1 cellular context compared by ENCODE assay signal in the genomic region with DNA sequence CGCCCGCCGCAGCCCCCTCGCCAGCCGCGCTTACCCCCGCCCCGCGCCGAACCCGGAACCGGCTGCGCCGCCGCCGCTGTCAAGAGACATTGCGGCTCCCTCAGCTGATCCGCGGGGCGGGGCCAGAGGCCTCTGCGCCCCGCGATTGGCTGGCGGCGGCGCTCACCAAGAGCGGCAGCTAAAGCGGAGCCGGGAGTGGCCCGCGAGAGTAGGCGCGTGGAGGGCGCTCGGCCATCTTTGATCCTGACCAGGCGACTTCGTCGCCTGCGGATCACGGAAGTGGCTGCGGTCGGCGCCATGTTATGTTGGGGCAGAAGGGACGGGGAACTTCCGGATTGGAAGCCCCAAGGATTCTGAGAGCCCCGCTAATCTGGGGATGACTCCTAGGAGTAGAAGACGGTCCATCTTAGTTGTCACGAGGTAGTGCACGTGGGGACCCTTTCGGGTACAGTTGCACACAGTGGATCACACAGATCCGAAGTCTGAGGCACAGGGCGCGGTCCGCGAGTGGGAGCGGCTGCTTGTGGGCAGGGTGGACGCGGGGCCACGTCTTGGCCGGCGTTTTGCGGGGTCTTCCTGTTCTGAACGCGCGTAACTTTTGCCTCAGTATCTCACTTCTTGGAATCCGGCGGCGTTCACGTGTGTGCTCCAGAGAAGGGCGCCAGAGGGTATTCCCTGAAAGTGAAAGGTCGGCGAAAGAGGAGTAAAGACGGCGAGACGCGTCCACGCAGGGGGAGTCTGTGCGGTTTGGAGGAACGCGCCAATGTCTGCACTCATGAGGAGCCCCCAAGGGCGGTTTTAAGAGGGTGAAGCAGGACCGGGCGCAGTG.
TF ChIP-seq lines count a peak whose summit lies in the region.

A gene with protein sequence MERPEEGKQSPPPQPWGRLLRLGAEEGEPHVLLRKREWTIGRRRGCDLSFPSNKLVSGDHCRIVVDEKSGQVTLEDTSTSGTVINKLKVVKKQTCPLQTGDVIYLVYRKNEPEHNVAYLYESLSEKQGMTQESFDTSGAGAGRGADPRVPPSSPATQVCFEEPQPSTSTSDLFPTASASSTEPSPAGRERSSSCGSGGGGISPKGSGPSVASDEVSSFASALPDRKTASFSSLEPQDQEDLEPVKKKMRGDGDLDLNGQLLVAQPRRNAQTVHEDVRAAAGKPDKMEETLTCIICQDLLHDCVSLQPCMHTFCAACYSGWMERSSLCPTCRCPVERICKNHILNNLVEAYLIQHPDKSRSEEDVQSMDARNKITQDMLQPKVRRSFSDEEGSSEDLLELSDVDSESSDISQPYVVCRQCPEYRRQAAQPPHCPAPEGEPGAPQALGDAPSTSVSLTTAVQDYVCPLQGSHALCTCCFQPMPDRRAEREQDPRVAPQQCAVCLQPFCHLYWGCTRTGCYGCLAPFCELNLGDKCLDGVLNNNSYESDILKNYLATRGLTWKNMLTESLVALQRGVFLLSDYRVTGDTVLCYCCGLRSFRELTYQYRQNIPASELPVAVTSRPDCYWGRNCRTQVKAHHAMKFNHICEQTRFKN (minus strand): TSS at position 93 of the 829 bp plus-strand sequence. CDS start 277 bp downstream, outside the sequence.

TF ChIP-seq in K562, 482 proteins besides CTCF, POLR2A, EP300 and RAD21 (continued from another document and continues in another):
- TF ChIP-seq TEAD1 (CRISPR knock-in tag; IDR thresholded peaks at IDR 0.05) (peak in 1 of 2 experiments; percentile 59; a peak in 2 of 4 replicates), ZNF766 (CRISPR knock-in tag; conservative IDR thresholded peaks at IDR 0.05) (no peak; the same call in 1 of the 2 replicates), ZNF232 (CRISPR knock-in tag; IDR thresholded peaks at IDR 0.05) (no peak), NCOA4 (IDR thresholded peaks at IDR 0.05; ENCODE audit: partially characterized antibody) (no peak), BACH1 (tag; IDR thresholded peaks at IDR 0.05) (no peak), HOXB6 (CRISPR knock-in tag; IDR thresholded peaks at IDR 0.05; ENCODE audit: borderline replicate concordance) (0 out of 2 replicates have a peak, but pooled peaks have one; percentile 29), CHD2 (IDR thresholded peaks at IDR 0.05; ENCODE audit: low read depth, low read length) (peak; percentile 92), DNMT1 (IDR thresholded peaks at IDR 0.05) (no peak), NFATC3 (IDR thresholded peaks at IDR 0.05) (no peak), KLF6 (CRISPR knock-in tag; IDR thresholded peaks at IDR 0.05; ENCODE audit: borderline replicate concordance) (peak; percentile 73; the same call in 1 of the 2 replicates), JUN (IDR thresholded peaks at IDR 0.05; ENCODE audit: borderline replicate concordance, low read depth, low read length) (peak; percentile 11; the same call in 1 of the 2 replicates), JUN (CRISPR knock-in tag; IDR thresholded peaks at IDR 0.05; ENCODE audit: borderline replicate concordance) (no peak), SRF (CRISPR knock-in tag; IDR thresholded peaks at IDR 0.05) (peak in 1 of 2 experiments; percentile 74; a peak in 1 of 4 replicates), NBN (IDR thresholded peaks at IDR 0.05; ENCODE audit: low read depth) (no peak), YBX1 (IDR thresholded peaks at IDR 0.05) (no peak), RBM15 (IDR thresholded peaks at IDR 0.05; ENCODE audit: insufficient read depth, low read length) (no peak), TOE1 (IDR thresholded peaks at IDR 0.05; ENCODE audit: borderline replicate concordance) (peak; percentile 71), TOE1 (CRISPR knock-in tag; IDR thresholded peaks at IDR 0.05; ENCODE audit: borderline replicate concordance, low read depth) (no peak; the same call in 1 of the 2 replicates), MYNN (IDR thresholded peaks at IDR 0.05) (no peak), MYNN (CRISPR knock-in tag; IDR thresholded peaks at IDR 0.05) (no peak)
- TF ChIP-seq, protein P1, sequence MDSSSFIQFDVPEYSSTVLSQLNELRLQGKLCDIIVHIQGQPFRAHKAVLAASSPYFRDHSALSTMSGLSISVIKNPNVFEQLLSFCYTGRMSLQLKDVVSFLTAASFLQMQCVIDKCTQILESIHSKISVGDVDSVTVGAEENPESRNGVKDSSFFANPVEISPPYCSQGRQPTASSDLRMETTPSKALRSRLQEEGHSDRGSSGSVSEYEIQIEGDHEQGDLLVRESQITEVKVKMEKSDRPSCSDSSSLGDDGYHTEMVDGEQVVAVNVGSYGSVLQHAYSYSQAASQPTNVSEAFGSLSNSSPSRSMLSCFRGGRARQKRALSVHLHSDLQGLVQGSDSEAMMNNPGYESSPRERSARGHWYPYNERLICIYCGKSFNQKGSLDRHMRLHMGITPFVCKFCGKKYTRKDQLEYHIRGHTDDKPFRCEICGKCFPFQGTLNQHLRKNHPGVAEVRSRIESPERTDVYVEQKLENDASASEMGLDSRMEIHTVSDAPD (CRISPR knock-in tag; IDR thresholded peaks at IDR 0.05): no peak
- TF ChIP-seq, protein P2, sequence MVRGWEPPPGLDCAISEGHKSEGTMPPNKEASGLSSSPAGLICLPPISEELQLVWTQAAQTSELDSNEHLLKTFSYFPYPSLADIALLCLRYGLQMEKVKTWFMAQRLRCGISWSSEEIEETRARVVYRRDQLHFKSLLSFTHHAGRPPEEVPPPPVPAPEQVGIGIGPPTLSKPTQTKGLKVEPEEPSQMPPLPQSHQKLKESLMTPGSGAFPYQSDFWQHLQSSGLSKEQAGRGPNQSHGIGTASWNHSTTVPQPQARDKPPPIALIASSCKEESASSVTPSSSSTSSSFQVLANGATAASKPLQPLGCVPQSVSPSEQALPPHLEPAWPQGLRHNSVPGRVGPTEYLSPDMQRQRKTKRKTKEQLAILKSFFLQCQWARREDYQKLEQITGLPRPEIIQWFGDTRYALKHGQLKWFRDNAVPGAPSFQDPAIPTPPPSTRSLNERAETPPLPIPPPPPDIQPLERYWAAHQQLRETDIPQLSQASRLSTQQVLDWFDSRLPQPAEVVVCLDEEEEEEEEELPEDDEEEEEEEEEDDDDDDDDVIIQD (CRISPR knock-in tag; IDR thresholded peaks at IDR 0.05): no peak
- TF ChIP-seq, protein P3, sequence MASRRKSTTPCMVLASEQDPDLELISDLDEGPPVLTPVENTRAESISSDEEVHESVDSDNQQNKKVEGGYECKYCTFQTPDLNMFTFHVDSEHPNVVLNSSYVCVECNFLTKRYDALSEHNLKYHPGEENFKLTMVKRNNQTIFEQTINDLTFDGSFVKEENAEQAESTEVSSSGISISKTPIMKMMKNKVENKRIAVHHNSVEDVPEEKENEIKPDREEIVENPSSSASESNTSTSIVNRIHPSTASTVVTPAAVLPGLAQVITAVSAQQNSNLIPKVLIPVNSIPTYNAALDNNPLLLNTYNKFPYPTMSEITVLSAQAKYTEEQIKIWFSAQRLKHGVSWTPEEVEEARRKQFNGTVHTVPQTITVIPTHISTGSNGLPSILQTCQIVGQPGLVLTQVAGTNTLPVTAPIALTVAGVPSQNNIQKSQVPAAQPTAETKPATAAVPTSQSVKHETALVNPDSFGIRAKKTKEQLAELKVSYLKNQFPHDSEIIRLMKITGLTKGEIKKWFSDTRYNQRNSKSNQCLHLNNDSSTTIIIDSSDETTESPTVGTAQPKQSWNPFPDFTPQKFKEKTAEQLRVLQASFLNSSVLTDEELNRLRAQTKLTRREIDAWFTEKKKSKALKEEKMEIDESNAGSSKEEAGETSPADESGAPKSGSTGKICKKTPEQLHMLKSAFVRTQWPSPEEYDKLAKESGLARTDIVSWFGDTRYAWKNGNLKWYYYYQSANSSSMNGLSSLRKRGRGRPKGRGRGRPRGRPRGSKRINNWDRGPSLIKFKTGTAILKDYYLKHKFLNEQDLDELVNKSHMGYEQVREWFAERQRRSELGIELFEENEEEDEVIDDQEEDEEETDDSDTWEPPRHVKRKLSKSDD (conservative IDR thresholded peaks at IDR 0.05; ENCODE audit: low read length): no peak; the same call in 1 of the 2 replicates
- TF ChIP-seq, protein P4, sequence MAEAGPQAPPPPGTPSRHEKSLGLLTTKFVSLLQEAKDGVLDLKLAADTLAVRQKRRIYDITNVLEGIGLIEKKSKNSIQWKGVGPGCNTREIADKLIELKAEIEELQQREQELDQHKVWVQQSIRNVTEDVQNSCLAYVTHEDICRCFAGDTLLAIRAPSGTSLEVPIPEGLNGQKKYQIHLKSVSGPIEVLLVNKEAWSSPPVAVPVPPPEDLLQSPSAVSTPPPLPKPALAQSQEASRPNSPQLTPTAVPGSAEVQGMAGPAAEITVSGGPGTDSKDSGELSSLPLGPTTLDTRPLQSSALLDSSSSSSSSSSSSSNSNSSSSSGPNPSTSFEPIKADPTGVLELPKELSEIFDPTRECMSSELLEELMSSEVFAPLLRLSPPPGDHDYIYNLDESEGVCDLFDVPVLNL (CRISPR knock-in tag; IDR thresholded peaks at IDR 0.05; ENCODE audit: low read depth): no peak
- TF ChIP-seq, protein P5, sequence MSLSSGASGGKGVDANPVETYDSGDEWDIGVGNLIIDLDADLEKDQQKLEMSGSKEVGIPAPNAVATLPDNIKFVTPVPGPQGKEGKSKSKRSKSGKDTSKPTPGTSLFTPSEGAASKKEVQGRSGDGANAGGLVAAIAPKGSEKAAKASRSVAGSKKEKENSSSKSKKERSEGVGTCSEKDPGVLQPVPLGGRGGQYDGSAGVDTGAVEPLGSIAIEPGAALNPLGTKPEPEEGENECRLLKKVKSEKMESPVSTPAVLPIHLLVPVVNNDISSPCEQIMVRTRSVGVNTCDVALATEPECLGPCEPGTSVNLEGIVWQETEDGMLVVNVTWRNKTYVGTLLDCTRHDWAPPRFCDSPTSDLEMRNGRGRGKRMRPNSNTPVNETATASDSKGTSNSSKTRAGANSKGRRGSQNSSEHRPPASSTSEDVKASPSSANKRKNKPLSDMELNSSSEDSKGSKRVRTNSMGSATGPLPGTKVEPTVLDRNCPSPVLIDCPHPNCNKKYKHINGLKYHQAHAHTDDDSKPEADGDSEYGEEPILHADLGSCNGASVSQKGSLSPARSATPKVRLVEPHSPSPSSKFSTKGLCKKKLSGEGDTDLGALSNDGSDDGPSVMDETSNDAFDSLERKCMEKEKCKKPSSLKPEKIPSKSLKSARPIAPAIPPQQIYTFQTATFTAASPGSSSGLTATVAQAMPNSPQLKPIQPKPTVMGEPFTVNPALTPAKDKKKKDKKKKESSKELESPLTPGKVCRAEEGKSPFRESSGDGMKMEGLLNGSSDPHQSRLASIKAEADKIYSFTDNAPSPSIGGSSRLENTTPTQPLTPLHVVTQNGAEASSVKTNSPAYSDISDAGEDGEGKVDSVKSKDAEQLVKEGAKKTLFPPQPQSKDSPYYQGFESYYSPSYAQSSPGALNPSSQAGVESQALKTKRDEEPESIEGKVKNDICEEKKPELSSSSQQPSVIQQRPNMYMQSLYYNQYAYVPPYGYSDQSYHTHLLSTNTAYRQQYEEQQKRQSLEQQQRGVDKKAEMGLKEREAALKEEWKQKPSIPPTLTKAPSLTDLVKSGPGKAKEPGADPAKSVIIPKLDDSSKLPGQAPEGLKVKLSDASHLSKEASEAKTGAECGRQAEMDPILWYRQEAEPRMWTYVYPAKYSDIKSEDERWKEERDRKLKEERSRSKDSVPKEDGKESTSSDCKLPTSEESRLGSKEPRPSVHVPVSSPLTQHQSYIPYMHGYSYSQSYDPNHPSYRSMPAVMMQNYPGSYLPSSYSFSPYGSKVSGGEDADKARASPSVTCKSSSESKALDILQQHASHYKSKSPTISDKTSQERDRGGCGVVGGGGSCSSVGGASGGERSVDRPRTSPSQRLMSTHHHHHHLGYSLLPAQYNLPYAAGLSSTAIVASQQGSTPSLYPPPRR (CRISPR knock-in tag; IDR thresholded peaks at IDR 0.05; ENCODE audit: borderline replicate concordance): no peak; the same call in 1 of the 2 replicates
- TF ChIP-seq, protein P6, sequence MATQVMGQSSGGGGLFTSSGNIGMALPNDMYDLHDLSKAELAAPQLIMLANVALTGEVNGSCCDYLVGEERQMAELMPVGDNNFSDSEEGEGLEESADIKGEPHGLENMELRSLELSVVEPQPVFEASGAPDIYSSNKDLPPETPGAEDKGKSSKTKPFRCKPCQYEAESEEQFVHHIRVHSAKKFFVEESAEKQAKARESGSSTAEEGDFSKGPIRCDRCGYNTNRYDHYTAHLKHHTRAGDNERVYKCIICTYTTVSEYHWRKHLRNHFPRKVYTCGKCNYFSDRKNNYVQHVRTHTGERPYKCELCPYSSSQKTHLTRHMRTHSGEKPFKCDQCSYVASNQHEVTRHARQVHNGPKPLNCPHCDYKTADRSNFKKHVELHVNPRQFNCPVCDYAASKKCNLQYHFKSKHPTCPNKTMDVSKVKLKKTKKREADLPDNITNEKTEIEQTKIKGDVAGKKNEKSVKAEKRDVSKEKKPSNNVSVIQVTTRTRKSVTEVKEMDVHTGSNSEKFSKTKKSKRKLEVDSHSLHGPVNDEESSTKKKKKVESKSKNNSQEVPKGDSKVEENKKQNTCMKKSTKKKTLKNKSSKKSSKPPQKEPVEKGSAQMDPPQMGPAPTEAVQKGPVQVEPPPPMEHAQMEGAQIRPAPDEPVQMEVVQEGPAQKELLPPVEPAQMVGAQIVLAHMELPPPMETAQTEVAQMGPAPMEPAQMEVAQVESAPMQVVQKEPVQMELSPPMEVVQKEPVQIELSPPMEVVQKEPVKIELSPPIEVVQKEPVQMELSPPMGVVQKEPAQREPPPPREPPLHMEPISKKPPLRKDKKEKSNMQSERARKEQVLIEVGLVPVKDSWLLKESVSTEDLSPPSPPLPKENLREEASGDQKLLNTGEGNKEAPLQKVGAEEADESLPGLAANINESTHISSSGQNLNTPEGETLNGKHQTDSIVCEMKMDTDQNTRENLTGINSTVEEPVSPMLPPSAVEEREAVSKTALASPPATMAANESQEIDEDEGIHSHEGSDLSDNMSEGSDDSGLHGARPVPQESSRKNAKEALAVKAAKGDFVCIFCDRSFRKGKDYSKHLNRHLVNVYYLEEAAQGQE (CRISPR knock-in tag; IDR thresholded peaks at IDR 0.05; ENCODE audit: low read depth): 0 out of 2 replicates have a peak, but pooled peaks have one; percentile 29
- TF ChIP-seq, protein P7, sequence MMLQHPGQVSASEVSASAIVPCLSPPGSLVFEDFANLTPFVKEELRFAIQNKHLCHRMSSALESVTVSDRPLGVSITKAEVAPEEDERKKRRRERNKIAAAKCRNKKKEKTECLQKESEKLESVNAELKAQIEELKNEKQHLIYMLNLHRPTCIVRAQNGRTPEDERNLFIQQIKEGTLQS (IDR thresholded peaks at IDR 0.05): peak; percentile 34; the same call in 1 of the 2 replicates
- TF ChIP-seq, protein P7 (CRISPR knock-in tag; conservative IDR thresholded peaks at IDR 0.05): no peak
- TF ChIP-seq, protein P8, sequence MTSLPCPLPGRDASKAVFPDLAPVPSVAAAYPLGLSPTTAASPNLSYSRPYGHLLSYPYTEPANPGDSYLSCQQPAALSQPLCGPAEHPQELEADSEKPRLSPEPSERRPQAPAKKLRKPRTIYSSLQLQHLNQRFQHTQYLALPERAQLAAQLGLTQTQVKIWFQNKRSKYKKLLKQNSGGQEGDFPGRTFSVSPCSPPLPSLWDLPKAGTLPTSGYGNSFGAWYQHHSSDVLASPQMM (CRISPR knock-in tag; IDR thresholded peaks at IDR 0.05): no peak
- TF ChIP-seq, protein P9, sequence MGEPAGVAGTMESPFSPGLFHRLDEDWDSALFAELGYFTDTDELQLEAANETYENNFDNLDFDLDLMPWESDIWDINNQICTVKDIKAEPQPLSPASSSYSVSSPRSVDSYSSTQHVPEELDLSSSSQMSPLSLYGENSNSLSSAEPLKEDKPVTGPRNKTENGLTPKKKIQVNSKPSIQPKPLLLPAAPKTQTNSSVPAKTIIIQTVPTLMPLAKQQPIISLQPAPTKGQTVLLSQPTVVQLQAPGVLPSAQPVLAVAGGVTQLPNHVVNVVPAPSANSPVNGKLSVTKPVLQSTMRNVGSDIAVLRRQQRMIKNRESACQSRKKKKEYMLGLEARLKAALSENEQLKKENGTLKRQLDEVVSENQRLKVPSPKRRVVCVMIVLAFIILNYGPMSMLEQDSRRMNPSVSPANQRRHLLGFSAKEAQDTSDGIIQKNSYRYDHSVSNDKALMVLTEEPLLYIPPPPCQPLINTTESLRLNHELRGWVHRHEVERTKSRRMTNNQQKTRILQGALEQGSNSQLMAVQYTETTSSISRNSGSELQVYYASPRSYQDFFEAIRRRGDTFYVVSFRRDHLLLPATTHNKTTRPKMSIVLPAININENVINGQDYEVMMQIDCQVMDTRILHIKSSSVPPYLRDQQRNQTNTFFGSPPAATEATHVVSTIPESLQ (CRISPR knock-in tag; IDR thresholded peaks at IDR 0.05): no peak
